ENCODE assay signal across 9 cellular contexts in the genomic region with DNA sequence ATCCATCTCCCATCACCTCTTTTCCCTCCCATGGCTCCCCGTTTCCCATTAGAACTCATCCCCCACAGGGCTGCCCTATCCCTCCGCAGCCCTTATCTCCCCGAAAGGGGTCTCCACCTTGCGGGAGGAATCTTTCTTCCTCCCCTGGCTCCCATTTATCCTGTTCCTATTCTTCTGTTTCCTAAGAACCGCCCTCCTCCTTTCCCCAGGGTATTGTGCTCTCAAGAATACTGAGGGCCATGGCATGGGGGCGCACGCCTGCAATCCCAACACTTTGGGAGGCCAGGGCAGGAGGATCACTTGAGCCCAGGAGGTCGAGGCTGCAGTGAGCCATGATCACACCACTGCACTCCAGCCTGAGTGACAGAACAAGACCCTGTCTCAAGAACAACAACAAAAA. TPM values are rescaled to one million over a fixed set of nuclear protein-coding genes. Genes with fewer than 3 reads are reported as not detected.
DNase-seq lines count a peak whose midpoint lies in the region; ATAC-seq and TF ChIP-seq lines count a peak whose summit lies in the region.
"Had no signal": no experiment of that assay in that cellular context is flagged by ENCODE, and none has a peak within 500 bp of the region (broad histone marks: within the 10 kb centered on the region; RNA-seq: fewer than 3 reads in every experiment).

No MANE protein-coding gene starts in this region.

- no peak for ATAC-seq in activated T-cell treated with anti-CD3 and anti-CD28 coated beads, Interleukin-2, amount 50 U/mL, for 4 hours
- no peak for ATAC-seq in memory B cell (ENCODE audit: low read depth)
- no peak for ATAC-seq in thoracic aorta (ENCODE audit: insufficient number of reproducible peaks, low FRiP score, low read depth)

- H3K27ac ChIP-seq in thoracic aorta (no peak overlapping the region), testis (no peak overlapping the region)

- no peaks in the 10 kb centered on the region for H3K9me3 Mint-ChIP-seq in activated T-cell treated with anti-CD3 and anti-CD28 coated beads, Interleukin-2, amount 50 U/mL, for 4 hours
- no peaks in the 10 kb centered on the region for H3K9me3 Mint-ChIP-seq in activated naive CD8-positive, alpha-beta T cell treated with anti-CD3 and anti-CD28 coated beads for 36 hours
- H3K9me3 Mint-ChIP-seq in memory B cell, result no peaks in the 10 kb centered on the region

- 45 to 47% methylated on average over 8 of the region's 8 CpGs for WGBS in testis, 2 donors

- no peaks in the 10 kb centered on the region for H3K36me3 Mint-ChIP-seq in activated T-cell treated with anti-CD3 and anti-CD28 coated beads, Interleukin-2, amount 50 U/mL, for 4 hours (ENCODE audit: insufficient read depth)
- H3K36me3 Mint-ChIP-seq in activated naive CD8-positive, alpha-beta T cell treated with anti-CD3 and anti-CD28 coated beads for 36 hours, result peaks cover 5% of the 10 kb centered on the region
- H3K36me3 Mint-ChIP-seq in memory B cell, result peaks cover 23% of the 10 kb centered on the region

- no peak for DNase-seq in activated T-cell treated with anti-CD3 and anti-CD28 coated beads, Interleukin-2, amount 50 U/mL, for 4 hours
- DNase-seq in activated T-cell treated with anti-CD3 and anti-CD28 coated beads for 4 hours (no peak), memory B cell (ENCODE audit: low spot score in 2 of 2) (no peak), thoracic aorta (ENCODE audit: low spot score) (no peak), testis (no peak), SIG-M5 treated with dmso at 0.1 percent for 504 hours (lab: John Stamatoyannopoulos, UW; ENCODE audit: unreplicated experiment) (no peak), NCI-H2171 (lab: John Stamatoyannopoulos, UW) (no peak)
- no peak for DNase-seq in activated naive CD8-positive, alpha-beta T cell treated with anti-CD3 and anti-CD28 coated beads for 36 hours

- H3K36me3 ChIP-seq in thoracic aorta (no peaks in the 10 kb centered on the region), testis (ENCODE audit: low read depth, missing control alignments) (no peaks in the 10 kb centered on the region)

- TF ChIP-seq POLR2A in testis (IDR thresholded peaks at IDR 0.05), result no peak

- H3K4me3 Mint-ChIP-seq in activated T-cell treated with anti-CD3 and anti-CD28 coated beads, Interleukin-2, amount 50 U/mL, for 4 hours, result peak overlapping the region; percentile 82
- peak overlapping the region; percentile 87 for H3K4me3 Mint-ChIP-seq in activated naive CD8-positive, alpha-beta T cell treated with anti-CD3 and anti-CD28 coated beads for 36 hours
- peak overlapping the region; percentile 86 for H3K4me3 Mint-ChIP-seq in memory B cell

- peak overlapping the region; percentile 70 for H3K4me3 ChIP-seq in thoracic aorta
- H3K4me3 ChIP-seq in testis, result peak overlapping the region in 1 of 2 donors; percentile 58

- H3K4me1 ChIP-seq in thoracic aorta (ENCODE audit: control insufficient read depth in 1 of 2, low read depth in 2 of 2) (peaks cover 0 to 5% of the 10 kb centered on the region in 2 donors), testis (peaks cover 8% of the 10 kb centered on the region)

- H3K27ac Mint-ChIP-seq in activated naive CD8-positive, alpha-beta T cell treated with anti-CD3 and anti-CD28 coated beads for 36 hours, result peak overlapping the region; percentile 96
- H3K27ac Mint-ChIP-seq in memory B cell, result peak overlapping the region; percentile 98

- intact Hi-C loops in testis (cut with DNase I; ENCODE audit: low total_unique reads), result no loop called here

- TF ChIP-seq CTCF in thoracic aorta (IDR thresholded peaks at IDR 0.05), result no peak
- no peak for TF ChIP-seq CTCF in testis (IDR thresholded peaks at IDR 0.05)

- H3K27me3 Mint-ChIP-seq in activated T-cell treated with anti-CD3 and anti-CD28 coated beads, Interleukin-2, amount 50 U/mL, for 4 hours (ENCODE audit: low read depth), result no peaks in the 10 kb centered on the region
- H3K27me3 Mint-ChIP-seq in activated naive CD8-positive, alpha-beta T cell treated with anti-CD3 and anti-CD28 coated beads for 36 hours, result no peaks in the 10 kb centered on the region
- H3K27me3 Mint-ChIP-seq in memory B cell, result no peaks in the 10 kb centered on the region

- H3K27me3 ChIP-seq in thoracic aorta (replicated peaks; ENCODE audit: insufficient read depth), result no peaks in the 10 kb centered on the region
- H3K27me3 ChIP-seq in testis, result no peaks in the 10 kb centered on the region

- no peaks in the 10 kb centered on the region for H3K9me3 ChIP-seq in thoracic aorta
- H3K9me3 ChIP-seq in testis, result no peaks in the 10 kb centered on the region

- peaks cover 52% of the 10 kb centered on the region for H3K4me1 Mint-ChIP-seq in activated T-cell treated with anti-CD3 and anti-CD28 coated beads, Interleukin-2, amount 50 U/mL, for 4 hours (ENCODE audit: low read depth)
- peaks cover 58% of the 10 kb centered on the region for H3K4me1 Mint-ChIP-seq in activated naive CD8-positive, alpha-beta T cell treated with anti-CD3 and anti-CD28 coated beads for 36 hours
- H3K4me1 Mint-ChIP-seq in memory B cell, result peaks cover 73% of the 10 kb centered on the region

RNA-seq across cellular contexts. Expression of a gene that starts 0.7 kb away (rescaled TPM):
- 1 to 10 TPM; 1.8 to 4.5 (median 3.9) TPM for total RNA-seq in activated T-cell treated with anti-CD3 and anti-CD28 coated beads, Interleukin-2, amount 50 U/mL, for 4 hours
- 10 to 100 TPM; 11.4 to 11.5 TPM for total RNA-seq in activated naive CD8-positive, alpha-beta T cell treated with anti-CD3 and anti-CD28 coated beads for 36 hours
- total RNA-seq in thoracic aorta (1 to 10 TPM; 2.2 to 9.9 TPM), testis (under 1 TPM; 0.63 to 0.99 TPM)
- polyA plus RNA-seq in testis (ENCODE audit: insufficient read depth, low read depth, low replicate concordance), result 3.2 TPM
- polyA plus RNA-seq: neural cell had no signal

RNA-seq across cellular contexts. Expression of a gene that starts 12.5 kb away (rescaled TPM):
- total RNA-seq in activated T-cell treated with anti-CD3 and anti-CD28 coated beads, Interleukin-2, amount 50 U/mL, for 4 hours, result 10 to 100 TPM; 42.0 to 57.1 (median 54.9) TPM
- total RNA-seq in activated naive CD8-positive, alpha-beta T cell treated with anti-CD3 and anti-CD28 coated beads for 36 hours, result 10 to 100 TPM; 24.9 to 26.0 TPM
- 10 to 100 TPM; 64.5 to 69.9 TPM for total RNA-seq in thoracic aorta
- 100 to 1,000 TPM in 1 of 2 donors, 10 to 100 TPM in 1; 89.6 to 104 TPM for total RNA-seq in testis
- polyA plus RNA-seq in testis (ENCODE audit: insufficient read depth, low read depth, low replicate concordance), result 92.6 TPM

RNA-seq across cellular contexts. Expression of a gene that starts 33.2 kb away (rescaled TPM):
- total RNA-seq in activated T-cell treated with anti-CD3 and anti-CD28 coated beads, Interleukin-2, amount 50 U/mL, for 4 hours, result 10 to 100 TPM; 21.8 to 23.8 (median 22.9) TPM
- 10 to 100 TPM; 67.7 to 69.4 TPM for total RNA-seq in activated naive CD8-positive, alpha-beta T cell treated with anti-CD3 and anti-CD28 coated beads for 36 hours
- total RNA-seq in thoracic aorta, result under 1 TPM in 1 of 2 donors, not detected in 1; 0.68 TPM
- under 1 TPM in 1 of 2 donors, not detected in 1; 0.43 TPM for total RNA-seq in testis
- 1.6 TPM for polyA plus RNA-seq in testis (ENCODE audit: insufficient read depth, low read depth, low replicate concordance)
- polyA plus RNA-seq: neural cell had no signal

RNA-seq across cellular contexts. Expression of a gene that starts 40.3 kb away (rescaled TPM):
- over 10,000 TPM; 12,907 to 15,791 (median 13,372) TPM for total RNA-seq in activated T-cell treated with anti-CD3 and anti-CD28 coated beads, Interleukin-2, amount 50 U/mL, for 4 hours
- over 10,000 TPM in 1 of 2 experiments, 1,000 to 10,000 TPM in 1; 8,498 to 10,099 TPM for total RNA-seq in activated naive CD8-positive, alpha-beta T cell treated with anti-CD3 and anti-CD28 coated beads for 36 hours
- total RNA-seq in thoracic aorta (1,000 to 10,000 TPM; 1,550 to 5,543 TPM), testis (over 10,000 TPM in 1 of 2 donors, 1,000 to 10,000 TPM in 1; 4,421 to 15,053 TPM)
- polyA plus RNA-seq in testis (ENCODE audit: insufficient read depth, low read depth, low replicate concordance), result not detected
- polyA plus RNA-seq: neural cell had no signal

RNA-seq across cellular contexts. Expression of a gene that starts 40.5 kb away (rescaled TPM):
- 10 to 100 TPM; 11.1 to 12.5 (median 12.0) TPM for total RNA-seq in activated T-cell treated with anti-CD3 and anti-CD28 coated beads, Interleukin-2, amount 50 U/mL, for 4 hours
- total RNA-seq in activated naive CD8-positive, alpha-beta T cell treated with anti-CD3 and anti-CD28 coated beads for 36 hours, result 1 to 10 TPM; 8.2 to 9.4 TPM
- total RNA-seq in thoracic aorta (10 to 100 TPM; 75.2 to 92.2 TPM), testis (10 to 100 TPM; 13.4 to 19.0 TPM)
- 17.2 TPM for polyA plus RNA-seq in testis (ENCODE audit: insufficient read depth, low read depth, low replicate concordance)

Comparison
In these comparisons a context has a peak if more than half of its experiments do, and no peak if none do; other contexts are left out.
1. RNA of a gene that starts 33.2 kb away (total RNA-seq): 67.7 to 69.4 TPM in activated naive CD8-positive, alpha-beta T cell treated with anti-CD3 and anti-CD28 coated beads for 36 hours and 21.8 to 23.8 TPM in activated T-cell treated with anti-CD3 and anti-CD28 coated beads, Interleukin-2, amount 50 U/mL, for 4 hours; 0.68 TPM in thoracic aorta and 0.43 TPM in testis; every median in the first group is over 10 times any median in the second.
2. Peak in every context shown above with its lines, with median percentiles within 50 percentile points of each other: H3K4me3 Mint-ChIP-seq.